In genomic region chr14:93105856-93106255, GRCh38 we compare ENCODE assay signal across 7 cellular contexts. TPM values are rescaled to one million over a fixed set of nuclear protein-coding genes. Genes with fewer than 3 reads are reported as not detected.
DNase-seq lines count a peak whose midpoint lies in the region; ATAC-seq, FAIRE-seq and TF ChIP-seq lines count a peak whose summit lies in the region.
"Not testable (repeated sequence)": the region's sequence is repeated elsewhere in the genome, so short reads cannot be mapped to it uniquely, and the experiment has no call there.

No MANE protein-coding gene starts in this region.

- peak overlapping the region; percentile 27 to 30 for H3K4me3 Mint-ChIP-seq in CD14-positive monocyte
- H3K4me3 Mint-ChIP-seq in activated T-cell treated with anti-CD3 and anti-CD28 coated beads, Interleukin-2, amount 50 U/mL, for 24 hours; MCF 10A (ENCODE audit: unreplicated experiment): not testable (repeated sequence)

- H3K4me1 Mint-ChIP-seq in CD14-positive monocyte = peaks cover 92% of the 10 kb centered on the region
- H3K4me1 Mint-ChIP-seq in activated T-cell treated with anti-CD3 and anti-CD28 coated beads, Interleukin-2, amount 50 U/mL, for 24 hours (ENCODE audit: low read depth) = peaks cover 32% of the 10 kb centered on the region
- H3K4me1 Mint-ChIP-seq in MCF 10A (ENCODE audit: insufficient read depth, unreplicated experiment) = peaks cover 20% of the 10 kb centered on the region

- not testable (repeated sequence) for H3K27ac ChIP-seq in HEK293 (ENCODE audit: extremely low read depth, low read depth, low read length); HepG2 (ENCODE audit: extremely low read length, insufficient read depth, low read length); osteoblast (ENCODE audit: low read depth, low read length)
- H3K27ac ChIP-seq in RWPE2 (ENCODE audit: poor library complexity, severe bottlenecking) = peak overlapping the region; percentile 65

- not testable (repeated sequence) for BruUV-seq in MCF 10A (replicated peaks; lab: Mats Ljungman, UMichigan); HepG2 (replicated peaks; lab: Mats Ljungman, UMichigan)

- not testable (repeated sequence) for H3K4me3 ChIP-seq in HEK293 (ENCODE audit: low read depth, low read length); RWPE2 (ENCODE audit: severe bottlenecking); HepG2 (replicated peaks in 1 of 3; ENCODE audit: insufficient read depth in 1 of 3, low read depth in 2 of 3, low read length in 3 of 3); osteoblast (ENCODE audit: insufficient read depth, low read length)

- not testable (repeated sequence) for DNase-seq in CD14-positive monocyte (ENCODE audit: low spot score); RWPE2 (ENCODE audit: low spot score); activated T-cell treated with anti-CD3 and anti-CD28 coated beads, Interleukin-2, amount 50 U/mL, for 24 hours; MCF 10A (ENCODE audit: unreplicated experiment); HepG2 (ENCODE audit: low spot score)
- peak; percentile 26 for DNase-seq in osteoblast (ENCODE audit: insufficient read length, low spot score, missing footprints)

- intact Hi-C loops in CD14-positive monocyte (cut with micrococcal nuclease) = loop anchor here (5.0 kb wide), 2 partner anchors 34 to 46 kb away; no protein-coding TSS in a partner anchor
- intact Hi-C loops in MCF 10A (cut with micrococcal nuclease) = not testable (repeated sequence)
- intact Hi-C loops in HepG2 (cut with micrococcal nuclease; ENCODE audit: unreplicated experiment) = loop anchor here (5.0 kb wide), 1 partner anchor 801 kb away; no protein-coding TSS in a partner anchor

- not testable (repeated sequence) for FAIRE-seq in HepG2 (lab: Jason Lieb, UNC)

- TF ChIP-seq EP300 in HepG2 (IDR thresholded peaks at IDR 0.05; ENCODE audit: low read depth in 2 of 2, low read length in 2 of 2); HepG2 (CRISPR knock-in tag; IDR thresholded peaks at IDR 0.05; ENCODE audit: borderline replicate concordance): not testable (repeated sequence)

- TF ChIP-seq RAD21 in HepG2 (CRISPR knock-in tag; IDR thresholded peaks at IDR 0.05) = not testable (repeated sequence)

- not testable (repeated sequence) for H3K27me3 Mint-ChIP-seq in CD14-positive monocyte (ENCODE audit: low read depth in 3 of 3); activated T-cell treated with anti-CD3 and anti-CD28 coated beads, Interleukin-2, amount 50 U/mL, for 24 hours; MCF 10A (ENCODE audit: insufficient read depth, unreplicated experiment)

- not testable (repeated sequence) for H3K9me3 Mint-ChIP-seq in CD14-positive monocyte; activated T-cell treated with anti-CD3 and anti-CD28 coated beads, Interleukin-2, amount 50 U/mL, for 24 hours; MCF 10A (ENCODE audit: unreplicated experiment)

- H3K36me3 Mint-ChIP-seq in CD14-positive monocyte (peaks cover 9 to 26% of the 10 kb centered on the region in 2 donors), MCF 10A (ENCODE audit: insufficient read depth, unreplicated experiment) (peaks cover 16% of the 10 kb centered on the region)
- H3K36me3 Mint-ChIP-seq in activated T-cell treated with anti-CD3 and anti-CD28 coated beads, Interleukin-2, amount 50 U/mL, for 24 hours (ENCODE audit: low read depth) = not testable (repeated sequence)

- H3K4me2 ChIP-seq in HepG2 (ENCODE audit: low read depth, low read length) = not testable (repeated sequence)
- H3K4me2 ChIP-seq in osteoblast (ENCODE audit: insufficient read depth, low read length) = peak overlapping the region; percentile 41

- POLR2A ChIA-PET in HEK293 (lab: Yijun Ruan, JAX) = not testable (repeated sequence)
- POLR2A ChIA-PET in MCF 10A (lab: Yijun Ruan, JAX) = interaction anchor here (0.7 to 1.8 kb wide), 6 partner anchors 8 to 208 kb away, joined by 3 to 10 read pairs (median 4); no protein-coding TSS in a partner anchor
- POLR2A ChIA-PET in HepG2 (lab: Yijun Ruan, JAX) = interaction anchor here (1.0 to 1.5 kb wide), 2 partner anchors 10 to 70 kb away, joined by 3 read pairs; partner anchors contain the start of gene ITPK1

- not testable (repeated sequence) for H3K4me1 ChIP-seq in HEK293 (ENCODE audit: control insufficient read depth, insufficient read depth, low read length); osteoblast (ENCODE audit: insufficient read depth, low read length)
- H3K4me1 ChIP-seq in RWPE2 (ENCODE audit: insufficient read depth, poor library complexity, severe bottlenecking) = peaks cover 37% of the 10 kb centered on the region
- peaks cover 60% of the 10 kb centered on the region for H3K4me1 ChIP-seq in HepG2 (ENCODE audit: insufficient read depth, low read length)

- CTCF ChIA-PET in HEK293 (lab: Yijun Ruan, JAX) (interaction anchor here (0.7 to 2.5 kb wide), 3 partner anchors 8 to 862 kb away, joined by 4 to 21 read pairs (median 4); no protein-coding TSS in a partner anchor), MCF 10A (lab: Yijun Ruan, JAX) (interaction anchor here (0.6 to 3.9 kb wide), 9 partner anchors 9 to 259 kb away, joined by 3 to 15 read pairs (median 3); no protein-coding TSS in a partner anchor)
- CTCF ChIA-PET in HepG2 (lab: Yijun Ruan, JAX; ENCODE audit: low intra/inter-chr PET ratio, low total read pairs) = not testable (repeated sequence)

- H3K79me2 ChIP-seq in HepG2 (ENCODE audit: insufficient read depth, low read length) (peaks cover 15% of the 10 kb centered on the region), osteoblast (ENCODE audit: insufficient read depth, low read length) (peaks cover 34% of the 10 kb centered on the region)

- H3K27ac Mint-ChIP-seq in CD14-positive monocyte (peak overlapping the region; percentile 89 to 94 (median 93)), MCF 10A (ENCODE audit: low read depth, unreplicated experiment) (peak overlapping the region; percentile 47)
- peak overlapping the region; percentile 22 for H3K27ac Mint-ChIP-seq in activated T-cell treated with anti-CD3 and anti-CD28 coated beads, Interleukin-2, amount 50 U/mL, for 24 hours

- not testable (repeated sequence) for H3K27me3 ChIP-seq in RWPE2 (ENCODE audit: insufficient read depth, poor library complexity, severe bottlenecking); HepG2 (ENCODE audit: control insufficient read depth in 1 of 2, insufficient read depth in 2 of 2, low read length in 2 of 2); osteoblast (ENCODE audit: insufficient read depth, low read length)

- H2AFZ ChIP-seq in HepG2 (ENCODE audit: low read length); osteoblast (ENCODE audit: low read length): not testable (repeated sequence)

- ATAC-seq in RWPE2 (ENCODE audit: low read depth) (peak; percentile 6; the same call in 1 of the 3 replicates), HepG2 (peak; percentile 18)

- not testable (repeated sequence) for H3K36me3 ChIP-seq in HEK293 (ENCODE audit: control insufficient read depth in 2 of 2, insufficient read depth in 1 of 2, low read length in 2 of 2); RWPE2 (ENCODE audit: low read depth); HepG2 (replicated peaks in 1 of 2; ENCODE audit: control insufficient read depth in 1 of 2, insufficient read depth in 2 of 2, low read length in 2 of 2); osteoblast (ENCODE audit: insufficient read depth, low read length)

- in situ Hi-C loops in HepG2 (cut with HindIII; ENCODE audit: extremely low pct_ligation_motif_present, low pct_unique_long_range_greater_than_20kb) = not testable (repeated sequence)

- 47% methylated on average over 5 of the region's 10 CpGs for WGBS in HepG2 (ENCODE audit: low lambda C conversion rate)

- TF ChIP-seq CTCF in CD14-positive monocyte (IDR thresholded peaks at IDR 0.05); HEK293 (tag by site-specific recombination; IDR thresholded peaks at IDR 0.05); RWPE2 (IDR thresholded peaks at IDR 0.05; ENCODE audit: poor library complexity, severe bottlenecking); MCF 10A (IDR thresholded peaks at IDR 0.05; ENCODE audit: unreplicated experiment); HepG2 (CRISPR knock-in tag; IDR thresholded peaks at IDR 0.05); osteoblast (IDR thresholded peaks at IDR 0.05; ENCODE audit: extremely low read depth, low read depth, low read length): not testable (repeated sequence)

- not testable (repeated sequence) for H3K9ac ChIP-seq in HepG2 (ENCODE audit: insufficient read depth, low read depth, low read length)

- not testable (repeated sequence) for H3K9me3 ChIP-seq in HEK293 (ENCODE audit: control insufficient read depth, insufficient read depth, low read depth, low read length); RWPE2 (ENCODE audit: severe bottlenecking); HepG2 (ENCODE audit: low read length); osteoblast (ENCODE audit: low read depth, low read length)

- TF ChIP-seq POLR2A in HepG2 (IDR thresholded peaks at IDR 0.05; ENCODE audit: insufficient read depth in 1 of 2, low read depth in 2 of 2, low read length in 2 of 2) = not testable (repeated sequence)

- peaks cover 14% of the 10 kb centered on the region; the same call in 1 of the 2 replicates for H4K20me1 ChIP-seq in HepG2 (ENCODE audit: insufficient read depth, low read length)
- H4K20me1 ChIP-seq in osteoblast (ENCODE audit: insufficient read depth, low read length) = peaks cover 17% of the 10 kb centered on the region

RNA-seq across cellular contexts. Expression of gene ITPK1, which starts 9.9 kb away (rescaled TPM):
- polyA plus RNA-seq in CD14-positive monocyte = 10 to 100 TPM; 57.1 to 63.0 TPM
- 84.7 and 133 TPM in 2 replicates for total RNA-seq in MCF 10A (2022)
- 20.5 and 28.1 TPM in 2 replicates for total RNA-seq in HepG2 (2016; rRNA removed; fragmentation: Illumina TruSeq; extraction: Trizol)
- total RNA-seq in HepG2 (2016; cell fraction: cytosol; rRNA removed; fragmentation: Illumina TruSeq; extraction: Trizol; ENCODE audit: low read depth) = 8.4 and 11.5 TPM in 2 replicates
- total RNA-seq in HepG2 (2016; cell fraction: insoluble cytoplasmic fraction; rRNA removed; fragmentation: Illumina TruSeq; extraction: Trizol) = 15.9 and 20.1 TPM in 2 replicates
- total RNA-seq in HepG2 (2016; cell fraction: membrane; rRNA removed; fragmentation: Illumina TruSeq; extraction: Trizol) = 31.0 and 31.9 TPM in 2 replicates
- total RNA-seq in HepG2 (2016; cell fraction: nucleus; rRNA removed; fragmentation: Illumina TruSeq; extraction: Trizol) = 11.8 and 15.8 TPM in 2 replicates
- polyA plus RNA-seq in HepG2 (2011; rRNA removed) = 47.5 and 64.2 TPM in 2 replicates
- polyA plus RNA-seq in HepG2 (2011; cell fraction: cytosol; rRNA removed) = 30.0 and 37.2 TPM in 2 replicates
- polyA plus RNA-seq in HepG2 (2011; cell fraction: nucleus; rRNA removed) = 30.6 and 37.4 TPM in 2 replicates
- polyA plus RNA-seq in HepG2 (2012) = 17.7 and 18.1 TPM in 2 replicates
- 21.3 and 21.6 TPM in 2 replicates for polyA plus RNA-seq in HepG2 (2016; cell fraction: cytosol; fragmentation: Illumina TruSeq; extraction: Trizol; ENCODE audit: low read depth)
- polyA plus RNA-seq in HepG2 (2016; cell fraction: insoluble cytoplasmic fraction; fragmentation: Illumina TruSeq; extraction: Trizol; ENCODE audit: low read depth) = 28.1 and 40.5 TPM in 2 replicates
- 43.7 and 50.0 TPM in 2 replicates for polyA plus RNA-seq in HepG2 (2016; cell fraction: membrane; fragmentation: Illumina TruSeq; extraction: Trizol; ENCODE audit: low read depth)
- polyA plus RNA-seq in HepG2 (2016; cell fraction: nucleus; fragmentation: Illumina TruSeq; extraction: Trizol; ENCODE audit: insufficient read depth, low read depth) = 24.0 and 25.1 TPM in 2 replicates
- polyA minus RNA-seq in HepG2 (2011; rRNA and poly(A)+ RNA removed; ENCODE audit: low replicate concordance) = 147 and 407 TPM in 2 replicates
- polyA minus RNA-seq in HepG2 (2011; cell fraction: cytosol; rRNA and poly(A)+ RNA removed) = 32.5 and 39.1 TPM in 2 replicates
- polyA minus RNA-seq in HepG2 (2011; cell fraction: nucleus; rRNA and poly(A)+ RNA removed) = 12.5 and 17.4 TPM in 2 replicates
- total RNA-seq in osteoblast = 25.0 and 25.3 TPM in 2 replicates

Comparison
In these comparisons a context has a peak if more than half of its experiments do, and no peak if none do; other contexts are left out.
1. H3K27ac Mint-ChIP-seq: peak in every context shown above with its lines; median percentile 93 in CD14-positive monocyte; 47 in MCF 10A; 22 in activated T-cell treated with anti-CD3 and anti-CD28 coated beads, Interleukin-2, amount 50 U/mL, for 24 hours.